ENCODE assay signal across 16 cellular contexts in the genomic region with DNA sequence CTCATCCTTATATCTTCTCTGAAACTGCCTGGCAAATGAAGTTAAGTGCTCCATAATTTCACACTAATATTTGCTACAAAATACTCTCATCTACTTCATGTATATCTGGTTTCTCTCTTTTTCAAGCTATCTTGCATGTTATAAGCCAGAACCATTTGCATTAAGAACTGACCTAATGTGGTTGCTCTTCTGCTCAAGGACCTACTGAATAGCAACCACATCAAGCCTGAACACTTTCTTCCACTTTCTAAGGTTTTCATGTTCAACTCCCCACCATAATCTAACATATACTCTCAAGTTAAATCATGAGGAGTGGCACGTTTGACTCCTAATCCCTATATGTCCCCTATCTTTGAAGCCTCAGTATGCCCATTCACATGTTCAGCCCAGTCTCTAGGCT. TPM values are rescaled to one million over a fixed set of nuclear protein-coding genes. Genes with fewer than 3 reads are reported as not detected.
"Had no signal": no experiment of that assay in that cellular context is flagged by ENCODE, and none has a peak within 500 bp of the region (broad histone marks: within the 10 kb centered on the region; RNA-seq: fewer than 3 reads in every experiment).

No MANE protein-coding gene starts in this region.

- DNase-seq: activated CD4-positive, alpha-beta T cell treated with anti-CD3 and anti-CD28 coated beads for 4 hours; activated CD8-positive, alpha-beta T cell treated with anti-CD3 and anti-CD28 coated beads for 36 hours; activated naive CD4-positive, alpha-beta T cell treated with Interleukin-2 at 50 U/mL for 16 hours; esophagus squamous epithelium; foreskin fibroblast; glutamatergic neuron; lower lobe of right lung; midbrain; stimulated activated naive B cell treated with anti-CD40 and anti-IgM and Interleukin-4, amounts not matched to agents 10 μg/mL and 1 μg/mL and 100 μg/mL, for 72 hours; substantia nigra; T1000; transverse colon; WERI-Rb-1 had no signal

- H2AFZ ChIP-seq: parathyroid adenoma had no signal

- H3K4me1 ChIP-seq: esophagus squamous epithelium, lower lobe of right lung, parathyroid adenoma, right atrium auricular region, transverse colon had no signal

- H3K36me3 ChIP-seq: cardiac muscle cell, esophagus squamous epithelium, lower lobe of right lung, right atrium auricular region, transverse colon, WERI-Rb-1 had no signal

- H3K4me3 ChIP-seq: cardiac muscle cell, esophagus squamous epithelium, lower lobe of right lung, right atrium auricular region, transverse colon had no signal

- H3K9me3 ChIP-seq: esophagus squamous epithelium, lower lobe of right lung, right atrium auricular region, transverse colon had no signal

- H3K79me2 ChIP-seq: parathyroid adenoma had no signal

- H3K27me3 ChIP-seq: cardiac muscle cell, esophagus squamous epithelium, right atrium auricular region, transverse colon had no signal

- H3K9ac ChIP-seq: parathyroid adenoma had no signal

- H3K27ac ChIP-seq: cardiac muscle cell, esophagus squamous epithelium, lower lobe of right lung, parathyroid adenoma, right atrium auricular region, transverse colon, WERI-Rb-1 had no signal

- ATAC-seq: activated CD8-positive, alpha-beta T cell treated with anti-CD3 and anti-CD28 coated beads for 36 hours; lower lobe of right lung; stimulated activated naive B cell treated with anti-CD40 and anti-IgM and Interleukin-4, amounts not matched to agents 10 μg/mL and 1 μg/mL and 100 μg/mL, for 72 hours had no signal

RNA-seq across cellular contexts. Expression of gene RGS1, which starts 27.2 kb away (rescaled TPM):
- total RNA-seq: cardiac muscle cell had no signal

RNA-seq across cellular contexts. Expression of gene RGS13, which starts 33.2 kb away (rescaled TPM):
- total RNA-seq: activated CD8-positive, alpha-beta T cell treated with anti-CD3 and anti-CD28 coated beads for 36 hours; right atrium auricular region had no signal
